Comparison of ENCODE assay signal across 8 cellular contexts in genomic region chr9:79817469-79818004, GRCh38.
DNase-seq lines count a peak whose midpoint lies in the region; ATAC-seq and TF ChIP-seq lines count a peak whose summit lies in the region.

No MANE protein-coding gene starts in this region.

- peak; percentile 38 for DNase-seq in GM10248 (ENCODE audit: extremely low spot score)
- peak; percentile 5 for DNase-seq in endothelial cell (ENCODE audit: low spot score)
- no peak for DNase-seq in cerebellar nuclear complex (lab: John Stamatoyannopoulos, UW)
- no peak for DNase-seq in effector CD8-positive, alpha-beta T cell (lab: John Stamatoyannopoulos, UW)
- DNase-seq in stimulated activated CD4-positive, alpha-beta T cell treated with anti-CD3 and anti-CD28 coated beads, Interleukin-4, amount 100 ng/mL, for 1 hour, result no peak
- DNase-seq in HT-29 (ENCODE audit: low spot score), result no peak

- no peaks in the 10 kb centered on the region for H3K36me3 Mint-ChIP-seq in endothelial cell (ENCODE audit: low read depth, unreplicated experiment)

- no peak for TF ChIP-seq CTCF in GM10248 (IDR thresholded peaks at IDR 0.05; ENCODE audit: control extremely low read depth, extremely low read depth, low read depth, missing control alignments)
- TF ChIP-seq CTCF in endothelial cell (IDR thresholded peaks at IDR 0.05; ENCODE audit: unreplicated experiment), result no peak

- H3K27ac Mint-ChIP-seq in endothelial cell (ENCODE audit: unreplicated experiment), result no peak overlapping the region

- CTCF ChIA-PET in GM10248 (lab: Yijun Ruan, JAX), result interaction anchor here (1.1 to 1.7 kb wide), 2 partner anchors 8 to 98 kb away, joined by 3 to 4 read pairs; no protein-coding TSS in a partner anchor

- peaks cover 17% of the 10 kb centered on the region for H3K4me1 Mint-ChIP-seq in endothelial cell (ENCODE audit: unreplicated experiment)

- POLR2A ChIA-PET in GM10248 (lab: Yijun Ruan, JAX), result no interaction called here

- H3K9me3 Mint-ChIP-seq in endothelial cell (ENCODE audit: unreplicated experiment), result no peaks in the 10 kb centered on the region

- H3K4me3 Mint-ChIP-seq in endothelial cell (ENCODE audit: unreplicated experiment), result no peak overlapping the region

- ATAC-seq in GM19463 (IDR thresholded peaks at IDR 0.05; ENCODE audit: unreplicated experiment), result peak; percentile 84
- peak; percentile 81 for ATAC-seq in HG03135 (IDR thresholded peaks at IDR 0.05; ENCODE audit: unreplicated experiment)

- H3K27me3 Mint-ChIP-seq in endothelial cell (ENCODE audit: unreplicated experiment), result peaks cover 3% of the 10 kb centered on the region

Comparison
In these comparisons a context has a peak if more than half of its experiments do, and no peak if none do; other contexts are left out.
1. DNase-seq: peak in GM10248 (single experiment) and endothelial cell (single experiment); none in cerebellar nuclear complex (0 of 2), effector CD8-positive, alpha-beta T cell (single experiment), stimulated activated CD4-positive, alpha-beta T cell treated with anti-CD3 and anti-CD28 coated beads, Interleukin-4, amount 100 ng/mL, for 1 hour (single experiment) and HT-29 (single experiment).